1 cellular context compared by ENCODE assay signal in genomic region chr1:208158640-208159541, GRCh38.
TF ChIP-seq lines count a peak whose summit lies in the region.

No MANE protein-coding gene starts in this region.

TF ChIP-seq in GM12878, 131 proteins besides CTCF, POLR2A, EP300 and RAD21 (continued from another document):
- TF ChIP-seq POLR2AphosphoS5 (IDR thresholded peaks at IDR 0.05; ENCODE audit: low read length) (no peak), IKZF1 (conservative IDR thresholded peaks at IDR 0.05) (peak; percentile 32; the same call in 1 of the 2 replicates), ATF2 (IDR thresholded peaks at IDR 0.05; ENCODE audit: low read length) (no peak)
